ENCODE assay signal across 13 cellular contexts in the genomic region with DNA sequence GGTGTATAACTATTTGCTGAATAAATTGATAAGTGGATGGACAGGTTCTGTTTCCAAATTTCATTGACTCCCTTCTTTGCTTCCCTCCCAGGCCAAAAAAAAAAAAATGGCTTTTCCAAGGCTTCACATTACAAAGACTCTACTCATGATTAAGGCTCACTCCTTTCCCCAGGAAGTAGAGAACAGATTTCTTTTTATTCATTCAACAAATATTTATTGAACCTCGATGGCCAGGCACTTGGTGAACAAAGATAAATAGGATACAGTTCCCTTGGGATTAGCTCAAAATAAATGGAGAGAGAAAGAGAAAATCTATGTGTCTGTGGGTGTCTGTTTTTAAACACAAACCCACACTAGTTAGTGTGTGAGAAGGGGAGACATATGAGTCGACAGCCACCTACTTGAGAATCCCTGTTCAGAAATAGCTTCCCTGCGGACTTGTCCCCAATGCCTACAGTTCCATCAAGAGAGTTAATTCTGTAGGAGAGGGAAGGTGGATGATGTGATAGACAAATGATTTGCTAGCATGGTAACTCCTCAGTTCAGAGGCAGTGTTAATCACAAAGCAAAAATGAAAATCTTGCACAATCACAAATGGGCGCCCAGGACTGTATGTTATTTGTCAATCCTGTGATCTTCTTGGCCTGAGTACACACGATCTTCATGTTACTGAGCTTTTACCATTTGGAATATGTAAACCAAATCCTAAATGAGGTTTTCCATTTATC. TPM values are rescaled to one million over a fixed set of nuclear protein-coding genes. Genes with fewer than 3 reads are reported as not detected.
DNase-seq lines count a peak whose midpoint lies in the region; ATAC-seq, FAIRE-seq and TF ChIP-seq lines count a peak whose summit lies in the region.
"Had no signal": no experiment of that assay in that cellular context is flagged by ENCODE, and none has a peak within 500 bp of the region (broad histone marks: within the 10 kb centered on the region; RNA-seq: fewer than 3 reads in every experiment).

No MANE protein-coding gene starts in this region.

- TF ChIP-seq EP300 in SK-N-SH (IDR thresholded peaks at IDR 0.05; ENCODE audit: borderline replicate concordance in 1 of 2, low read depth in 1 of 2, low read length in 1 of 2) = no peak

- H2AFZ ChIP-seq in astrocyte (ENCODE audit: low read depth, low read length) (no peak overlapping the region), SK-N-SH (ENCODE audit: low read depth) (no peak overlapping the region)

- TF ChIP-seq RAD21 in SK-N-SH (IDR thresholded peaks at IDR 0.05; ENCODE audit: low read length) = no peak

- H3K9me3 ChIP-seq in astrocyte (ENCODE audit: insufficient read depth, low read depth, low read length) (no peaks in the 10 kb centered on the region), SK-N-SH (no peaks in the 10 kb centered on the region)

- H2BK5ac ChIP-seq in mesendoderm (ENCODE audit: low read length) = no peak overlapping the region

- DNase-seq in GM04504 (ENCODE audit: low read depth) = peak; percentile 69
- DNase-seq in astrocyte (ENCODE audit: low read depth) = peak; percentile 40
- no peak for DNase-seq in left cardiac atrium
- DNase-seq in sciatic nerve (ENCODE audit: low spot score) = no peak
- no peak for DNase-seq in SK-N-SH
- no peak for DNase-seq in effector CD4-positive, alpha-beta T cell
- DNase-seq in mesendoderm = no peak
- DNase-seq in NCI-H187 treated with DMSO at 0.1 percent for 48 hours (lab: John Stamatoyannopoulos, UW) = no peak
- DNase-seq: NCI-H446, SW 1271 had no signal

- no peak overlapping the region for H4K8ac ChIP-seq in mesendoderm (ENCODE audit: low read depth, low read length)

- no peaks in the 10 kb centered on the region for H3K27me3 Mint-ChIP-seq in astrocyte (ENCODE audit: low read depth, unreplicated experiment)
- H3K27me3 Mint-ChIP-seq: stimulated activated naive CD8-positive, alpha-beta T cell treated with anti-CD3 and anti-CD28 coated beads, Interleukin-15, Interleukin-2, amounts not matched to agents 100 ng/mL and 50 ng/mL, for 24 hours had no signal

- POLR2A ChIA-PET in SK-N-SH (lab: Yijun Ruan, JAX) = interaction anchor here (0.7 kb wide), 1 partner anchor 102 kb away, joined by 3 read pairs; no protein-coding TSS in a partner anchor

- H3K27ac ChIP-seq in astrocyte (ENCODE audit: low read depth, low read length) (no peak overlapping the region), SK-N-SH (ENCODE audit: low read depth in 2 of 2, low read length in 1 of 2) (no peak overlapping the region), mesendoderm (ENCODE audit: low read depth, low read length) (no peak overlapping the region)

- H4K5ac ChIP-seq in mesendoderm (ENCODE audit: low read length) = no peak overlapping the region

- peaks cover 17% of the 10 kb centered on the region for H3F3A ChIP-seq in SK-N-SH (replicated peaks; ENCODE audit: insufficient read depth)

- H3K4me2 ChIP-seq in astrocyte (ENCODE audit: low read length) (no peak overlapping the region), SK-N-SH (no peak overlapping the region), mesendoderm (ENCODE audit: low read length) (no peak overlapping the region)

- no peak overlapping the region for H2AK5ac ChIP-seq in mesendoderm (ENCODE audit: low read length)

- H3K4me3 ChIP-seq in astrocyte (ENCODE audit: insufficient read depth, low read depth, low read length) (no peak overlapping the region), SK-N-SH (ENCODE audit: low read depth in 2 of 2, low read length in 1 of 2) (no peak overlapping the region), mesendoderm (ENCODE audit: low read length) (no peak overlapping the region)
- H3K4me3 ChIP-seq: GM12878, lung had no signal

- no peak overlapping the region for H3K23ac ChIP-seq in mesendoderm (ENCODE audit: low read length)

- H2BK120ac ChIP-seq in mesendoderm (ENCODE audit: low read depth, low read length) = no peak overlapping the region

- no peak overlapping the region for H3K27ac Mint-ChIP-seq in astrocyte (ENCODE audit: unreplicated experiment)
- H3K27ac Mint-ChIP-seq: stimulated activated naive CD8-positive, alpha-beta T cell treated with anti-CD3 and anti-CD28 coated beads, Interleukin-15, Interleukin-2, amounts not matched to agents 100 ng/mL and 50 ng/mL, for 24 hours had no signal

- no peak for FAIRE-seq in astrocyte (lab: Jason Lieb, UNC)

- H4K20me1 ChIP-seq in astrocyte (ENCODE audit: insufficient read depth, low read length) (no peaks in the 10 kb centered on the region), SK-N-SH (ENCODE audit: insufficient read depth) (no peaks in the 10 kb centered on the region)

- no peaks in the 10 kb centered on the region for H3K36me3 ChIP-seq in astrocyte (ENCODE audit: insufficient read depth, low read length)
- no peaks in the 10 kb centered on the region for H3K36me3 ChIP-seq in SK-N-SH (replicated peaks in 1 of 2; ENCODE audit: control insufficient read depth in 1 of 2, insufficient read depth in 2 of 2, low read length in 1 of 2)
- no peaks in the 10 kb centered on the region for H3K36me3 ChIP-seq in mesendoderm (ENCODE audit: control insufficient read depth, insufficient read depth, low read length)

- H3K27me3 ChIP-seq in astrocyte (ENCODE audit: insufficient read depth, low read length) (no peaks in the 10 kb centered on the region), SK-N-SH (ENCODE audit: insufficient read depth) (no peaks in the 10 kb centered on the region), mesendoderm (ENCODE audit: insufficient read depth, low read length, poor library complexity) (no peaks in the 10 kb centered on the region)

- no peak overlapping the region for H3K56ac ChIP-seq in mesendoderm (ENCODE audit: low read length)

- H3K4me1 ChIP-seq in astrocyte (ENCODE audit: insufficient read depth, low read length) = peaks cover 21% of the 10 kb centered on the region
- peaks cover 3 to 16% of the 10 kb centered on the region in 2 experiments for H3K4me1 ChIP-seq in SK-N-SH (ENCODE audit: control insufficient read depth in 1 of 2, insufficient read depth in 2 of 2, low read depth in 1 of 2, low read length in 1 of 2)
- H3K4me1 ChIP-seq in mesendoderm (ENCODE audit: control insufficient read depth, low read depth, low read length) = no peaks in the 10 kb centered on the region

- H3K36me3 Mint-ChIP-seq in astrocyte (ENCODE audit: low read depth, unreplicated experiment) = peaks cover 16% of the 10 kb centered on the region

- peaks cover 56% of the 10 kb centered on the region for H3K79me2 ChIP-seq in astrocyte (ENCODE audit: insufficient read depth, low read length)
- no peaks in the 10 kb centered on the region for H3K79me2 ChIP-seq in SK-N-SH (ENCODE audit: insufficient read depth)
- no peaks in the 10 kb centered on the region for H3K79me2 ChIP-seq in mesendoderm (ENCODE audit: control insufficient read depth, insufficient read depth, low read length)

- H3K9ac ChIP-seq in astrocyte (ENCODE audit: low read length) (no peak overlapping the region), SK-N-SH (no peak overlapping the region), mesendoderm (ENCODE audit: low read length) (no peak overlapping the region)

- H3K4me3 Mint-ChIP-seq in astrocyte (ENCODE audit: unreplicated experiment) = no peak overlapping the region
- H3K4me3 Mint-ChIP-seq: stimulated activated naive CD8-positive, alpha-beta T cell treated with anti-CD3 and anti-CD28 coated beads, Interleukin-15, Interleukin-2, amounts not matched to agents 100 ng/mL and 50 ng/mL, for 24 hours had no signal

- H3K9me2 ChIP-seq in SK-N-SH = no peaks in the 10 kb centered on the region

- H3K4me1 Mint-ChIP-seq in astrocyte (ENCODE audit: low read depth, unreplicated experiment) = peaks cover 33% of the 10 kb centered on the region

- intact Hi-C loops in left cardiac atrium (cut with DNase I) (no loop called here), sciatic nerve (cut with DNase I) (no loop called here)

- CTCF ChIA-PET in SK-N-SH (lab: Yijun Ruan, JAX) = interaction anchor here (1.1 to 3.2 kb wide), 4 partner anchors 13 to 32 kb away, joined by 3 to 15 read pairs (median 4); no protein-coding TSS in a partner anchor

- no peak overlapping the region for H3K18ac ChIP-seq in mesendoderm (ENCODE audit: low read length)

- no peaks in the 10 kb centered on the region for H3K9me3 Mint-ChIP-seq in astrocyte (ENCODE audit: unreplicated experiment)
- H3K9me3 Mint-ChIP-seq: stimulated activated naive CD8-positive, alpha-beta T cell treated with anti-CD3 and anti-CD28 coated beads, Interleukin-15, Interleukin-2, amounts not matched to agents 100 ng/mL and 50 ng/mL, for 24 hours had no signal

- no peak overlapping the region for H3K4ac ChIP-seq in mesendoderm (ENCODE audit: low read depth, low read length)

- ATAC-seq in left cardiac atrium (peak; percentile 35 to 49), sciatic nerve (peak; percentile 85)
- ATAC-seq: GM12878 had no signal

- peaks cover 6% of the 10 kb centered on the region for H3K79me1 ChIP-seq in mesendoderm (ENCODE audit: low read length)

- H2BK15ac ChIP-seq in mesendoderm (replicated peaks; ENCODE audit: low read depth) = no peak overlapping the region

- 79% methylated on average over 5 of the region's 5 CpGs for WGBS in SK-N-SH (ENCODE audit: low lambda C conversion rate)
- WGBS in mesendoderm (ENCODE audit: extremely low coverage, insufficient coverage, low lambda C conversion rate) = no CpG with 5 or more reads among the region's 5 CpGs

- TF ChIP-seq CTCF in astrocyte (IDR thresholded peaks at IDR 0.05; ENCODE audit: insufficient read depth, low read depth, low read length) = no peak
- no peak for TF ChIP-seq CTCF in SK-N-SH (IDR thresholded peaks at IDR 0.05)

TF ChIP-seq in SK-N-SH, 30 proteins besides CTCF, POLR2A, EP300 and RAD21 (continues in another document):
- TF ChIP-seq YY1 (IDR thresholded peaks at IDR 0.05; ENCODE audit: low read depth) (no peak), TCF12 (IDR thresholded peaks at IDR 0.05) (no peak), USF1 (IDR thresholded peaks at IDR 0.05; ENCODE audit: borderline replicate concordance, low read depth) (no peak), FOXM1 (IDR thresholded peaks at IDR 0.05; ENCODE audit: low read depth) (no peak), FOSL2 (IDR thresholded peaks at IDR 0.05; ENCODE audit: borderline replicate concordance, low read depth) (no peak), RFX5 (IDR thresholded peaks at IDR 0.05; ENCODE audit: low read length) (no peak)

RNA-seq across cellular contexts. Expression of gene TRAF3IP2, which starts 20.3 kb away (rescaled TPM):
- total RNA-seq in astrocyte (17.8 and 19.0 TPM in 2 replicates), left cardiac atrium (10 to 100 TPM; 11.2 to 13.2 TPM), sciatic nerve (11.6 TPM)
- polyA plus RNA-seq in SK-N-SH (2012; rRNA removed) = 5.5 and 5.6 TPM in 2 replicates
- 6.1 and 8.0 TPM in 2 replicates for polyA plus RNA-seq in SK-N-SH (2012; cell fraction: cytosol; rRNA removed)
- polyA plus RNA-seq in SK-N-SH (2012; cell fraction: nucleus; rRNA removed) = 4.3 and 6.7 TPM in 2 replicates
- 23.9 TPM for polyA plus RNA-seq in mesendoderm (2013, experiment 1 of 2)
- polyA plus RNA-seq in mesendoderm (2013, experiment 2 of 2) = 23.3 TPM

Comparison
In these comparisons a context has a peak if more than half of its experiments do, and no peak if none do; other contexts are left out.
1. DNase-seq: peak in GM04504 (single experiment) and astrocyte (single experiment); none in left cardiac atrium (single experiment), sciatic nerve (single experiment), SK-N-SH (single experiment), effector CD4-positive, alpha-beta T cell (single experiment), mesendoderm (single experiment) and NCI-H187 treated with DMSO at 0.1 percent for 48 hours (single experiment).